ENCODE assay signal across 25 cellular contexts in the genomic region with DNA sequence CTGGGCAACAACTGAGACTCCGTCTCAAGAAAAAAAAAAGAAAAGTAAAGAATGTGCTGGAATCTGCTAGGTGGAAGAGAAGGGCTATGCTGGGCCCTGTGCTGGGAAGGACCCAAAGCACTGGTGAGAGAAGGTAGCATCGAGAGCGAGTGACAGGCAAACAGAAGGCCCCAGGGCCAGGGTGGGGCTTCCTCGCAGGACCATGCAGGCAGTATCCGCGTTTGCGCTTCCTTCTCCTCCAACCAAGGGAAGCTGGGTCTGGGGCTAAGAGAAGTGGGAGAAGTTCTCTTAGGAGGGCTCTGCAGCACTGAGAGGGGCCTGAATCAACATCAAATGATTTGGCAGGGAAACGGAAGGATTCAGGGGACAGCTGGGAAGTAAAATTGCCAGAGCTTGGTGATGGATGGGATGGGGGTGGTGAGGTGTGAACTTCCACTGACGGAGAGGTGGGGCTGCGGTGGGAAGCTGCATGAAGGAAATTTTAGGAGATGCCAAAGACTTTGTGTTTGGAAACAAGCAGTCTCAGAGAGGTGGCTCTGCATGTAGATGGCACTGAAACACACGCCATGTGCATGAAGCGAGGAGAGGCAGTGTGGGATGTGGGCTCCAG. TPM values are rescaled to one million over a fixed set of nuclear protein-coding genes. Genes with fewer than 3 reads are reported as not detected.
A peak's percentile ranks its signal among the peaks of the same experiment; 100 is the strongest.
DNase-seq lines count a peak whose midpoint lies in the region; ATAC-seq and TF ChIP-seq lines count a peak whose summit lies in the region.
"Had no signal": no experiment of that assay in that cellular context is flagged by ENCODE, and none has a peak within 500 bp of the region (broad histone marks: within the 10 kb centered on the region; RNA-seq: fewer than 3 reads in every experiment).

No MANE protein-coding gene starts in this region.

- DNase-seq in Right ventricle myocardium inferior (ENCODE audit: missing footprints) = peak; percentile 16
- no peak for DNase-seq in left ventricle myocardium superior
- DNase-seq in T-helper 17 cell = no peak
- no peak for DNase-seq in endothelial cell (ENCODE audit: low spot score)
- DNase-seq in AG20443 (ENCODE audit: low spot score) = no peak
- DNase-seq in GM13977 (ENCODE audit: low spot score) = no peak
- DNase-seq: activated CD4-positive, alpha-beta T cell treated with anti-CD3 and anti-CD28 coated beads, Interleukin-2, amount 50 U/mL, for 1 hour; activated CD8-positive, alpha-beta memory T cell treated with anti-CD3 and anti-CD28 coated beads, Interleukin-2, amount 50 U/mL, for 48 hours; activated gamma-delta T cell treated with Interleukin-2 at 50 U/mL for 16 hours; aorta; central memory CD4-positive, alpha-beta T cell; DMS153; GM23248; head of caudate nucleus; left colon; NCI-H2081; NCI-H345; NCI-H774; spleen; stimulated activated CD4-positive, alpha-beta T cell treated with anti-CD3 and anti-CD28 coated beads, Interleukin-2, amount 100 ng/mL, for 48 hours; stimulated activated naive CD4-positive, alpha-beta T cell had no signal

- H3K36me3 Mint-ChIP-seq in T-helper 17 cell (ENCODE audit: low read depth) = peaks cover 2% of the 10 kb centered on the region
- H3K36me3 Mint-ChIP-seq in endothelial cell (ENCODE audit: low read depth, unreplicated experiment) = peaks cover 39% of the 10 kb centered on the region
- peaks cover 46% of the 10 kb centered on the region for H3K36me3 Mint-ChIP-seq in stimulated activated memory B cell treated with anti-CD40 and anti-IgM and Interleukin-4, amounts not matched to agents 10 μg/mL and 1 μg/mL and 100 μg/mL, for 72 hours

- TF ChIP-seq CTCF in endothelial cell (IDR thresholded peaks at IDR 0.05; ENCODE audit: unreplicated experiment) (no peak), GM13977 (IDR thresholded peaks at IDR 0.05; ENCODE audit: extremely low read depth, insufficient read depth, missing control alignments) (no peak)

- H3K4me1 Mint-ChIP-seq in T-helper 17 cell (no peaks in the 10 kb centered on the region), endothelial cell (ENCODE audit: unreplicated experiment) (no peaks in the 10 kb centered on the region)
- peaks cover 22% of the 10 kb centered on the region for H3K4me1 Mint-ChIP-seq in stimulated activated memory B cell treated with anti-CD40 and anti-IgM and Interleukin-4, amounts not matched to agents 10 μg/mL and 1 μg/mL and 100 μg/mL, for 72 hours

- no peaks in the 10 kb centered on the region for H3K27me3 Mint-ChIP-seq in T-helper 17 cell
- no peaks in the 10 kb centered on the region for H3K27me3 Mint-ChIP-seq in endothelial cell (ENCODE audit: unreplicated experiment)
- no peaks in the 10 kb centered on the region for H3K27me3 Mint-ChIP-seq in stimulated activated memory B cell treated with anti-CD40 and anti-IgM and Interleukin-4, amounts not matched to agents 10 μg/mL and 1 μg/mL and 100 μg/mL, for 72 hours

- in situ Hi-C loops in GM13977 (cut with MboI; ENCODE audit: low pct_unique_long_range_greater_than_20kb, low sequenced_read_pairs, unreplicated experiment) = no loop called here

- intact Hi-C loops in Right ventricle myocardium inferior (cut with DNase I) (no loop called here), left ventricle myocardium superior (cut with micrococcal nuclease) (no loop called here)

- no peaks in the 10 kb centered on the region for H3K9me3 ChIP-seq in T-helper 17 cell (ENCODE audit: control insufficient read depth, low read length, poor library complexity, severe bottlenecking)
- H3K9me3 ChIP-seq: spleen had no signal

- H3K4me3 Mint-ChIP-seq in T-helper 17 cell (peak overlapping the region; percentile 25), endothelial cell (ENCODE audit: unreplicated experiment) (peak overlapping the region; percentile 40)
- H3K4me3 Mint-ChIP-seq in stimulated activated memory B cell treated with anti-CD40 and anti-IgM and Interleukin-4, amounts not matched to agents 10 μg/mL and 1 μg/mL and 100 μg/mL, for 72 hours = no peak overlapping the region
- H3K4me3 Mint-ChIP-seq: T-helper 2 cell treated with Interferon-gamma antibody and Interleukin-4, amounts not matched to agents 5 μg/mL and 100 μg/mL, for 36 hours had no signal

- H3K27ac Mint-ChIP-seq in T-helper 17 cell = peak overlapping the region; percentile 71
- H3K27ac Mint-ChIP-seq in endothelial cell (ENCODE audit: unreplicated experiment) = peak overlapping the region; percentile 2
- peak overlapping the region; percentile 24 for H3K27ac Mint-ChIP-seq in stimulated activated memory B cell treated with anti-CD40 and anti-IgM and Interleukin-4, amounts not matched to agents 10 μg/mL and 1 μg/mL and 100 μg/mL, for 72 hours
- H3K27ac Mint-ChIP-seq: T-helper 2 cell treated with Interferon-gamma antibody and Interleukin-4, amounts not matched to agents 5 μg/mL and 100 μg/mL, for 36 hours had no signal

- H3K9me3 Mint-ChIP-seq in endothelial cell (ENCODE audit: unreplicated experiment) = no peaks in the 10 kb centered on the region
- H3K9me3 Mint-ChIP-seq in stimulated activated memory B cell treated with anti-CD40 and anti-IgM and Interleukin-4, amounts not matched to agents 10 μg/mL and 1 μg/mL and 100 μg/mL, for 72 hours = no peaks in the 10 kb centered on the region
- H3K9me3 Mint-ChIP-seq: T-helper 2 cell treated with Interferon-gamma antibody and Interleukin-4, amounts not matched to agents 5 μg/mL and 100 μg/mL, for 36 hours had no signal

- ATAC-seq in Right ventricle myocardium inferior (no peak), left ventricle myocardium superior (no peak), T-helper 17 cell (no peak), GM18867 (IDR thresholded peaks at IDR 0.05; ENCODE audit: unreplicated experiment) (no peak)
- no peak for ATAC-seq in stimulated activated memory B cell treated with anti-CD40 and anti-IgM and Interleukin-4, amounts not matched to agents 10 μg/mL and 1 μg/mL and 100 μg/mL, for 72 hours
- ATAC-seq: left colon, right cardiac atrium had no signal

RNA-seq across cellular contexts. Expression of gene ECI1, which starts 5.2 kb away (rescaled TPM):
- 205 TPM for total RNA-seq in Right ventricle myocardium inferior
- total RNA-seq in left ventricle myocardium superior = 225 TPM
- 10 to 100 TPM; 15.2 TPM for total RNA-seq in T-helper 17 cell
- total RNA-seq in endothelial cell (ENCODE audit: unreplicated experiment) = 27.1 TPM

RNA-seq across cellular contexts. Expression of gene RNPS1, which starts 11.3 kb away (rescaled TPM):
- total RNA-seq in Right ventricle myocardium inferior = 105 TPM
- 113 TPM for total RNA-seq in left ventricle myocardium superior
- 100 to 1,000 TPM; 204 to 224 TPM for total RNA-seq in T-helper 17 cell
- total RNA-seq in endothelial cell (ENCODE audit: unreplicated experiment) = 203 TPM

RNA-seq across cellular contexts. Expression of gene DNASE1L2, which starts 20.4 kb away (rescaled TPM):
- total RNA-seq in Right ventricle myocardium inferior (0.49 TPM), left ventricle myocardium superior (0.47 TPM), T-helper 17 cell (under 1 TPM; 0.37 to 0.42 TPM), endothelial cell (ENCODE audit: unreplicated experiment) (1.0 TPM)
- total RNA-seq: GM23248 had no signal

RNA-seq across cellular contexts. Expression of gene E4F1, which starts 33.2 kb away (rescaled TPM):
- total RNA-seq in Right ventricle myocardium inferior (14.1 TPM), left ventricle myocardium superior (14.2 TPM), T-helper 17 cell (10 to 100 TPM; 32.0 to 33.6 TPM), endothelial cell (ENCODE audit: unreplicated experiment) (35.9 TPM)

RNA-seq across cellular contexts. Expression of gene PGP, which starts 42.0 kb away (rescaled TPM):
- 35.1 TPM for total RNA-seq in Right ventricle myocardium inferior
- total RNA-seq in left ventricle myocardium superior = 42.4 TPM
- 1 to 10 TPM; 7.8 to 9.2 TPM for total RNA-seq in T-helper 17 cell
- total RNA-seq in endothelial cell (ENCODE audit: unreplicated experiment) = 31.5 TPM

Comparison
In these comparisons a context has a peak if more than half of its experiments do, and no peak if none do; other contexts are left out.
1. H3K27ac Mint-ChIP-seq: peak in every context shown above with its lines; median percentile 71 in T-helper 17 cell; 24 in stimulated activated memory B cell treated with anti-CD40 and anti-IgM and Interleukin-4, amounts not matched to agents 10 μg/mL and 1 μg/mL and 100 μg/mL, for 72 hours; 2 in endothelial cell.